20 cellular contexts compared by ENCODE assay signal in genomic region chr1:113918243-113918642, GRCh38. TPM values are rescaled to one million over a fixed set of nuclear protein-coding genes. Genes with fewer than 3 reads are reported as not detected.
DNase-seq lines count a peak whose midpoint lies in the region; ATAC-seq, FAIRE-seq and TF ChIP-seq lines count a peak whose summit lies in the region.
"Had no signal": no experiment of that assay in that cellular context is flagged by ENCODE, and none has a peak within 500 bp of the region (broad histone marks: within the 10 kb centered on the region; RNA-seq: fewer than 3 reads in every experiment).

No MANE protein-coding gene starts in this region.

- no peak for DNase-seq in activated naive CD4-positive, alpha-beta T cell treated with anti-CD3 and anti-CD28 coated beads, Interleukin-2, amount 50 U/mL, for 72 hours (ENCODE audit: low spot score in 2 of 2)
- no peak for DNase-seq in activated naive CD4-positive, alpha-beta T cell treated with anti-CD3 and anti-CD28 coated beads for 36 hours
- DNase-seq in NCI-H2227 (lab: John Stamatoyannopoulos, UW; ENCODE audit: unreplicated experiment): peak; percentile 44
- peak in 2 of 4 experiments; percentile 51 to 60 for DNase-seq in K562 (ENCODE audit: extremely low read depth in 1 of 4, low spot score in 3 of 4)
- DNase-seq in aorta: no peak
- DNase-seq in SHP77 (lab: John Stamatoyannopoulos, UW): no peak
- DNase-seq: ACHN; CD4-positive, alpha-beta memory T cell; DMS153; DMS79; GDM1; GOT3; H7 had no signal

- in situ Hi-C loops in K562 (cut with MboI): no loop called here

- no peak for TF ChIP-seq RAD21 in K562 (CRISPR knock-in tag; conservative IDR thresholded peaks at IDR 0.05 in 1 of 2, IDR thresholded peaks at IDR 0.05 in 1 of 2)

- H3K36me3 ChIP-seq in K562 (ENCODE audit: control insufficient read depth, insufficient read depth, low read length): peaks cover 3% of the 10 kb centered on the region; the same call in 2 of the 3 replicates
- H3K36me3 ChIP-seq in aorta (ENCODE audit: control insufficient read depth in 1 of 2, insufficient read depth in 2 of 2, low read length in 1 of 2): no peaks in the 10 kb centered on the region

- TF ChIP-seq CTCF in K562 (IDR thresholded peaks at IDR 0.05 in 2 of 3, conservative IDR thresholded peaks at IDR 0.05 in 1 of 3; ENCODE audit: insufficient read depth in 2 of 3, low read depth in 1 of 3, low read length in 3 of 3): no peak

- H3K4me3 ChIP-seq in K562: no peak overlapping the region
- H3K4me3 ChIP-seq in aorta (ENCODE audit: low read length in 2 of 2): no peak overlapping the region

- H3K27me3 ChIP-seq in K562 (ENCODE audit: control insufficient read depth in 2 of 2, insufficient read depth in 2 of 2, low read length in 2 of 2) (no peaks in the 10 kb centered on the region), aorta (ENCODE audit: control insufficient read depth in 1 of 2, insufficient read depth in 2 of 2, low read length in 1 of 2) (no peaks in the 10 kb centered on the region)

- H3K27ac ChIP-seq in K562 (ENCODE audit: extremely low read depth, low read depth, low read length): no peak overlapping the region
- H3K27ac ChIP-seq in aorta (ENCODE audit: low read depth in 1 of 2, low read length in 2 of 2): no peak overlapping the region
- H3K27ac ChIP-seq: C4-2B, HL-60 had no signal

- ATAC-seq in activated naive CD4-positive, alpha-beta T cell treated with anti-CD3 and anti-CD28 coated beads, Interleukin-2, amount 50 U/mL, for 72 hours: peak; percentile 37 to 57
- ATAC-seq in K562 (peak; percentile 10; the same call in 2 of the 3 replicates), aorta (ENCODE audit: low FRiP score) (no peak)
- ATAC-seq: HCT116 had no signal

- peaks cover 2% of the 10 kb centered on the region for H3K27me3 Mint-ChIP-seq in activated naive CD4-positive, alpha-beta T cell treated with anti-CD3 and anti-CD28 coated beads for 36 hours (ENCODE audit: low read depth)

- H3K36me3 Mint-ChIP-seq in activated naive CD4-positive, alpha-beta T cell treated with anti-CD3 and anti-CD28 coated beads, Interleukin-2, amount 50 U/mL, for 72 hours: peaks cover 4 to 11% of the 10 kb centered on the region in 2 donors
- peaks cover 7% of the 10 kb centered on the region for H3K36me3 Mint-ChIP-seq in activated naive CD4-positive, alpha-beta T cell treated with anti-CD3 and anti-CD28 coated beads for 36 hours (ENCODE audit: low read depth)

- H3K27ac Mint-ChIP-seq in activated naive CD4-positive, alpha-beta T cell treated with anti-CD3 and anti-CD28 coated beads, Interleukin-2, amount 50 U/mL, for 72 hours: peak overlapping the region in 1 of 2 donors; percentile 34
- H3K27ac Mint-ChIP-seq in activated naive CD4-positive, alpha-beta T cell treated with anti-CD3 and anti-CD28 coated beads for 36 hours: no peak overlapping the region
- H3K27ac Mint-ChIP-seq: CD4-positive, alpha-beta memory T cell; HFFc6 had no signal

- peaks cover 3% of the 10 kb centered on the region for H3K9me1 ChIP-seq in K562 (ENCODE audit: control insufficient read depth, insufficient read depth, low read length)

- no peak overlapping the region for H2AFZ ChIP-seq in K562 (ENCODE audit: low read depth, low read length)

- no peaks in the 10 kb centered on the region for H4K20me1 ChIP-seq in K562 (replicated peaks; ENCODE audit: control insufficient read depth, insufficient read depth, low read length)

- H3K9me3 Mint-ChIP-seq in activated naive CD4-positive, alpha-beta T cell treated with anti-CD3 and anti-CD28 coated beads, Interleukin-2, amount 50 U/mL, for 72 hours: no peaks in the 10 kb centered on the region
- H3K9me3 Mint-ChIP-seq in activated naive CD4-positive, alpha-beta T cell treated with anti-CD3 and anti-CD28 coated beads for 36 hours: no peaks in the 10 kb centered on the region
- H3K9me3 Mint-ChIP-seq: CD4-positive, alpha-beta memory T cell; HFFc6 had no signal

- no peak overlapping the region for H3K9ac ChIP-seq in K562 (ENCODE audit: insufficient read depth in 1 of 2, low read depth in 2 of 2, low read length in 2 of 2)

- intact Hi-C loops in activated naive CD4-positive, alpha-beta T cell treated with anti-CD3 and anti-CD28 coated beads for 36 hours (cut with micrococcal nuclease): no loop called here
- intact Hi-C loops in K562 (cut with micrococcal nuclease) (no loop called here), aorta (cut with DNase I) (no loop called here)

- CTCF ChIA-PET in activated naive CD4-positive, alpha-beta T cell treated with anti-CD3 and anti-CD28 coated beads for 36 hours (lab: Charles Lee): interaction anchor here (0.6 kb wide), 1 partner anchor 302 kb away, joined by 3 read pairs; no protein-coding TSS in a partner anchor
- CTCF ChIA-PET in K562 (lab: Yijun Ruan, JAX; ENCODE audit: low intra/inter-chr PET ratio): no interaction called here

- H3K9me3 ChIP-seq in K562 (replicated peaks; ENCODE audit: control insufficient read depth, insufficient read depth, low read depth, low read length) (no peaks in the 10 kb centered on the region), aorta (ENCODE audit: control insufficient read depth, low read length) (no peaks in the 10 kb centered on the region)

- POLR2A ChIA-PET in K562 (lab: Yijun Ruan, JAX): interaction anchor here (1.4 to 6.5 kb wide), 3 partner anchors 9 to 13 kb away, joined by 4 to 64 read pairs (median 4); partner anchors contain the start of genes DCLRE1B and HIPK1

- BruUV-seq in K562 (replicated peaks; lab: Mats Ljungman, UMichigan): no TSS peak

- peak; percentile 52 for FAIRE-seq in K562 (lab: Jason Lieb, UNC)
- FAIRE-seq: A204.1, GM12892, GM18507 had no signal

- H3K4me1 ChIP-seq in K562 (replicated peaks in 1 of 2; ENCODE audit: control insufficient read depth in 2 of 2, insufficient read depth in 2 of 2, low read length in 2 of 2): peaks cover 18 to 45% of the 10 kb centered on the region in 2 experiments; a peak in 4 of 5 replicates
- no peaks in the 10 kb centered on the region for H3K4me1 ChIP-seq in aorta (ENCODE audit: control insufficient read depth in 1 of 2, insufficient read depth in 2 of 2, low read length in 2 of 2)

- H3K79me2 ChIP-seq in K562 (ENCODE audit: control insufficient read depth, insufficient read depth, low read length): peaks cover 17% of the 10 kb centered on the region

- no peak overlapping the region for H3K4me3 Mint-ChIP-seq in activated naive CD4-positive, alpha-beta T cell treated with anti-CD3 and anti-CD28 coated beads for 36 hours
- H3K4me3 Mint-ChIP-seq: CD4-positive, alpha-beta memory T cell; HFFc6 had no signal

- no peak for TF ChIP-seq EP300 in K562 (IDR thresholded peaks at IDR 0.05; ENCODE audit: low read length)

- no peak overlapping the region for H3K4me2 ChIP-seq in K562 (ENCODE audit: insufficient read depth, low read length)

- TF ChIP-seq POLR2A in K562 (conservative IDR thresholded peaks at IDR 0.05): no peak

- peaks cover 7% of the 10 kb centered on the region for H3K4me1 Mint-ChIP-seq in activated naive CD4-positive, alpha-beta T cell treated with anti-CD3 and anti-CD28 coated beads for 36 hours (ENCODE audit: low read depth)

RNA-seq across cellular contexts. Expression of gene HIPK1, which starts 10.9 kb away (rescaled TPM):
- total RNA-seq in activated naive CD4-positive, alpha-beta T cell treated with anti-CD3 and anti-CD28 coated beads, Interleukin-2, amount 50 U/mL, for 72 hours: 10 to 100 TPM; 43.7 to 75.8 TPM
- total RNA-seq in activated naive CD4-positive, alpha-beta T cell treated with anti-CD3 and anti-CD28 coated beads for 36 hours: 10 to 100 TPM; 47.7 to 51.0 TPM
- total RNA-seq in K562 (2011; cell fraction: chromatin; rRNA removed; ENCODE audit: low replicate concordance): 87.8 and 103 TPM in 2 replicates
- 36.9 and 44.0 TPM in 2 replicates for total RNA-seq in K562 (2011; cell fraction: nucleolus; rRNA removed)
- total RNA-seq in K562 (2011; cell fraction: nucleoplasm; rRNA removed): 51.7 and 52.1 TPM in 2 replicates
- total RNA-seq in K562 (2014; rRNA removed) (20.2 and 28.3 TPM in 2 replicates), K562 (2014; rRNA removed; fragmentation: Illumina TruSeq; extraction: Trizol) (29.6 and 33.1 TPM in 2 replicates), K562 (2015; rRNA removed; fragmentation: Illumina TruSeq; extraction: Trizol) (28.6 and 29.6 TPM in 2 replicates), K562 (2021) (57.5 and 57.9 TPM in 2 replicates), aorta (10 to 100 TPM; 71.1 to 75.3 TPM)
- polyA plus RNA-seq in K562 (2011; rRNA removed) (56.1 and 66.4 TPM in 2 replicates), K562 (2014; fragmentation: Illumina TruSeq; extraction: Trizol) (34.5 and 35.9 TPM in 2 replicates), K562 (2014; fragmentation: Nextera tagmentation; extraction: Ambion mirVana) (10 to 100 TPM in 1 of 2 experiments, 1 to 10 TPM in 1; 10.0 to 10.9 TPM), K562 (2014; rRNA removed) (21.3 and 21.9 TPM in 2 replicates), aorta (10 to 100 TPM; 14.9 to 19.7 TPM)
- polyA plus RNA-seq in K562 (2011; cell fraction: cytosol; rRNA removed): 61.3 and 67.9 TPM in 2 replicates
- 83.1 and 90.0 TPM in 2 replicates for polyA plus RNA-seq in K562 (2011; cell fraction: nucleus; rRNA removed)
- polyA plus RNA-seq in K562 (2012): 26.4 and 28.7 TPM in 2 replicates
- polyA minus RNA-seq in K562 (2011; rRNA and poly(A)+ RNA removed): 157 and 177 TPM in 2 replicates
- polyA minus RNA-seq in K562 (2011; cell fraction: cytosol; rRNA and poly(A)+ RNA removed): 66.3 and 89.1 TPM in 2 replicates
- 27.6 and 55.2 TPM in 2 replicates for polyA minus RNA-seq in K562 (2011; cell fraction: nucleus; rRNA and poly(A)+ RNA removed)

RNA-seq across cellular contexts. Expression of gene DCLRE1B, which starts 13.1 kb away (rescaled TPM):
- total RNA-seq in activated naive CD4-positive, alpha-beta T cell treated with anti-CD3 and anti-CD28 coated beads, Interleukin-2, amount 50 U/mL, for 72 hours: 10 to 100 TPM; 15.9 to 21.8 TPM
- total RNA-seq in activated naive CD4-positive, alpha-beta T cell treated with anti-CD3 and anti-CD28 coated beads for 36 hours: 10 to 100 TPM; 17.7 to 18.3 TPM
- total RNA-seq in K562 (2011; cell fraction: chromatin; rRNA removed; ENCODE audit: low replicate concordance): 9.0 and 11.8 TPM in 2 replicates
- total RNA-seq in K562 (2011; cell fraction: nucleolus; rRNA removed): 8.8 and 8.9 TPM in 2 replicates
- 8.4 and 10.4 TPM in 2 replicates for total RNA-seq in K562 (2011; cell fraction: nucleoplasm; rRNA removed)
- 10.6 and 15.8 TPM in 2 replicates for total RNA-seq in K562 (2014; rRNA removed)
- total RNA-seq in K562 (2014; rRNA removed; fragmentation: Illumina TruSeq; extraction: Trizol): 17.2 and 19.2 TPM in 2 replicates
- 22.6 and 22.9 TPM in 2 replicates for total RNA-seq in K562 (2015; rRNA removed; fragmentation: Illumina TruSeq; extraction: Trizol)
- 22.8 and 23.7 TPM in 2 replicates for total RNA-seq in K562 (2021)
- polyA plus RNA-seq in K562 (2011; rRNA removed): 11.0 and 11.7 TPM in 2 replicates
- 13.7 and 18.9 TPM in 2 replicates for polyA plus RNA-seq in K562 (2011; cell fraction: cytosol; rRNA removed)
- 6.8 and 10.7 TPM in 2 replicates for polyA plus RNA-seq in K562 (2011; cell fraction: nucleus; rRNA removed)
- polyA plus RNA-seq in K562 (2012): 14.8 and 17.9 TPM in 2 replicates
- polyA plus RNA-seq in K562 (2014; fragmentation: Illumina TruSeq; extraction: Trizol): 25.9 and 28.8 TPM in 2 replicates
- 10 to 100 TPM; 12.4 to 22.2 TPM for polyA plus RNA-seq in K562 (2014; fragmentation: Nextera tagmentation; extraction: Ambion mirVana)
- polyA plus RNA-seq in K562 (2014; rRNA removed): 14.9 and 18.0 TPM in 2 replicates
- polyA minus RNA-seq in K562 (2011; rRNA and poly(A)+ RNA removed): 14.5 and 14.7 TPM in 2 replicates
- polyA minus RNA-seq in K562 (2011; cell fraction: cytosol; rRNA and poly(A)+ RNA removed): 10.4 and 16.3 TPM in 2 replicates
- polyA minus RNA-seq in K562 (2011; cell fraction: nucleus; rRNA and poly(A)+ RNA removed): 5.1 and 7.6 TPM in 2 replicates
- 1 to 10 TPM; 4.2 to 6.3 TPM for total RNA-seq in aorta
- polyA plus RNA-seq in aorta: 1 to 10 TPM; 1.9 to 2.6 TPM

RNA-seq across cellular contexts. Expression of gene AP4B1, which starts 13.6 kb away (rescaled TPM):
- 10 to 100 TPM; 58.9 to 71.6 TPM for total RNA-seq in activated naive CD4-positive, alpha-beta T cell treated with anti-CD3 and anti-CD28 coated beads, Interleukin-2, amount 50 U/mL, for 72 hours
- total RNA-seq in activated naive CD4-positive, alpha-beta T cell treated with anti-CD3 and anti-CD28 coated beads for 36 hours: 10 to 100 TPM; 35.7 to 40.2 TPM
- 103 and 194 TPM in 2 replicates for total RNA-seq in K562 (2011; cell fraction: chromatin; rRNA removed; ENCODE audit: low replicate concordance)
- 47.9 and 67.8 TPM in 2 replicates for total RNA-seq in K562 (2011; cell fraction: nucleolus; rRNA removed)
- total RNA-seq in K562 (2011; cell fraction: nucleoplasm; rRNA removed): 93.6 and 108 TPM in 2 replicates
- total RNA-seq in K562 (2014; rRNA removed): 15.8 and 20.2 TPM in 2 replicates
- total RNA-seq in K562 (2014; rRNA removed; fragmentation: Illumina TruSeq; extraction: Trizol): 24.6 and 30.4 TPM in 2 replicates
- 21.2 and 21.7 TPM in 2 replicates for total RNA-seq in K562 (2015; rRNA removed; fragmentation: Illumina TruSeq; extraction: Trizol)
- total RNA-seq in K562 (2021): 22.2 and 23.8 TPM in 2 replicates
- polyA plus RNA-seq in K562 (2011; rRNA removed): 36.5 and 37.3 TPM in 2 replicates
- polyA plus RNA-seq in K562 (2011; cell fraction: cytosol; rRNA removed): 11.8 and 29.3 TPM in 2 replicates
- polyA plus RNA-seq in K562 (2011; cell fraction: nucleus; rRNA removed): 66.6 and 88.6 TPM in 2 replicates
- polyA plus RNA-seq in K562 (2012): 19.7 and 20.1 TPM in 2 replicates
- polyA plus RNA-seq in K562 (2014; fragmentation: Illumina TruSeq; extraction: Trizol): 26.7 and 28.5 TPM in 2 replicates
- polyA plus RNA-seq in K562 (2014; fragmentation: Nextera tagmentation; extraction: Ambion mirVana): 10 to 100 TPM; 21.9 to 28.2 TPM
- polyA plus RNA-seq in K562 (2014; rRNA removed): 26.1 and 32.0 TPM in 2 replicates
- polyA minus RNA-seq in K562 (2011; rRNA and poly(A)+ RNA removed): 47.9 and 53.5 TPM in 2 replicates
- polyA minus RNA-seq in K562 (2011; cell fraction: cytosol; rRNA and poly(A)+ RNA removed): 15.7 and 16.8 TPM in 2 replicates
- polyA minus RNA-seq in K562 (2011; cell fraction: nucleus; rRNA and poly(A)+ RNA removed): 24.4 and 47.7 TPM in 2 replicates
- 10 to 100 TPM; 15.7 to 24.8 TPM for total RNA-seq in aorta
- 10 to 100 TPM in 1 of 2 donors, 1 to 10 TPM in 1; 8.5 to 35.4 TPM for polyA plus RNA-seq in aorta

RNA-seq across cellular contexts. Expression of gene BCL2L15, which starts 30.9 kb away (rescaled TPM):
- 1 to 10 TPM; 1.1 to 1.3 TPM for total RNA-seq in activated naive CD4-positive, alpha-beta T cell treated with anti-CD3 and anti-CD28 coated beads, Interleukin-2, amount 50 U/mL, for 72 hours
- total RNA-seq in activated naive CD4-positive, alpha-beta T cell treated with anti-CD3 and anti-CD28 coated beads for 36 hours: under 1 TPM; 0.15 to 0.43 TPM
- 1.4 and 2.8 TPM in 2 replicates for total RNA-seq in K562 (2011; cell fraction: chromatin; rRNA removed; ENCODE audit: low replicate concordance)
- 0.53 and 0.67 TPM in 2 replicates for total RNA-seq in K562 (2011; cell fraction: nucleolus; rRNA removed)
- total RNA-seq in K562 (2011; cell fraction: nucleoplasm; rRNA removed): 0.95 and 2.5 TPM in 2 replicates
- total RNA-seq in K562 (2014; rRNA removed) (0.09 and 0.12 TPM in 2 replicates), K562 (2014; rRNA removed; fragmentation: Illumina TruSeq; extraction: Trizol) (0.32 and 0.33 TPM in 2 replicates), K562 (2015; rRNA removed; fragmentation: Illumina TruSeq; extraction: Trizol) (0.19 and 0.36 TPM in 2 replicates), K562 (2021) (0.09 and 0.72 TPM in 2 replicates), aorta (1 to 10 TPM in 1 of 2 donors, under 1 TPM in 1; 0.36 to 2.2 TPM)
- polyA plus RNA-seq in K562 (2011; rRNA removed) (0.25 and 0.74 TPM in 2 replicates), K562 (2014; fragmentation: Illumina TruSeq; extraction: Trizol) (0.06 and 0.26 TPM in 2 replicates), K562 (2014; fragmentation: Nextera tagmentation; extraction: Ambion mirVana) (under 1 TPM in 1 of 2 experiments, not detected in 1; 0.42 TPM), K562 (2014; rRNA removed) (0.32 and 0.78 TPM in 2 replicates), aorta (10 to 100 TPM in 1 of 2 donors, under 1 TPM in 1; 0.38 to 36.1 TPM)
- 0.10 and 0.15 TPM in 2 replicates for polyA plus RNA-seq in K562 (2011; cell fraction: cytosol; rRNA removed)
- polyA plus RNA-seq in K562 (2011; cell fraction: nucleus; rRNA removed): 0.85 and 1.2 TPM in 2 replicates
- 0.20 and 0.43 TPM in 2 replicates for polyA plus RNA-seq in K562 (2012)
- 0.48 and 1.2 TPM in 2 replicates for polyA minus RNA-seq in K562 (2011; rRNA and poly(A)+ RNA removed)
- not detected in 2 replicates for polyA minus RNA-seq in K562 (2011; cell fraction: cytosol; rRNA and poly(A)+ RNA removed)
- 0.33 and 0.40 TPM in 2 replicates for polyA minus RNA-seq in K562 (2011; cell fraction: nucleus; rRNA and poly(A)+ RNA removed)
- total RNA-seq: H7 had no signal

RNA-seq across cellular contexts. Expression of gene PTPN22, which starts 46.7 kb away (rescaled TPM):
- 10 to 100 TPM; 54.4 to 55.3 TPM for total RNA-seq in activated naive CD4-positive, alpha-beta T cell treated with anti-CD3 and anti-CD28 coated beads, Interleukin-2, amount 50 U/mL, for 72 hours
- total RNA-seq in activated naive CD4-positive, alpha-beta T cell treated with anti-CD3 and anti-CD28 coated beads for 36 hours: 10 to 100 TPM; 43.9 to 50.9 TPM
- total RNA-seq in K562 (2011; cell fraction: chromatin; rRNA removed; ENCODE audit: low replicate concordance): 0.53 and 0.81 TPM in 2 replicates
- 0.17 and 0.79 TPM in 2 replicates for total RNA-seq in K562 (2011; cell fraction: nucleolus; rRNA removed)
- total RNA-seq in K562 (2011; cell fraction: nucleoplasm; rRNA removed): 0.46 and 1.9 TPM in 2 replicates
- 0.82 and 1.3 TPM in 2 replicates for total RNA-seq in K562 (2014; rRNA removed)
- 1.9 and 2.0 TPM in 2 replicates for total RNA-seq in K562 (2014; rRNA removed; fragmentation: Illumina TruSeq; extraction: Trizol)
- total RNA-seq in K562 (2015; rRNA removed; fragmentation: Illumina TruSeq; extraction: Trizol): 4.6 and 5.3 TPM in 2 replicates
- total RNA-seq in K562 (2021): 1.0 and 1.3 TPM in 2 replicates
- 0.45 and 0.76 TPM in 2 replicates for polyA plus RNA-seq in K562 (2011; rRNA removed)
- 0.09 and 0.47 TPM in 2 replicates for polyA plus RNA-seq in K562 (2011; cell fraction: cytosol; rRNA removed)
- 0.77 and 0.98 TPM in 2 replicates for polyA plus RNA-seq in K562 (2011; cell fraction: nucleus; rRNA removed)
- 2.5 and 7.6 TPM in 2 replicates for polyA plus RNA-seq in K562 (2012)
- polyA plus RNA-seq in K562 (2014; fragmentation: Illumina TruSeq; extraction: Trizol): 1.9 and 2.3 TPM in 2 replicates
- polyA plus RNA-seq in K562 (2014; fragmentation: Nextera tagmentation; extraction: Ambion mirVana): 1 to 10 TPM; 1.1 to 1.6 TPM
- polyA plus RNA-seq in K562 (2014; rRNA removed): 0.95 and 1.4 TPM in 2 replicates
- 0.46 and 2.4 TPM in 2 replicates for polyA minus RNA-seq in K562 (2011; rRNA and poly(A)+ RNA removed)
- 0.64 TPM in 1 of 2 replicates, not detected in the other for polyA minus RNA-seq in K562 (2011; cell fraction: cytosol; rRNA and poly(A)+ RNA removed)
- polyA minus RNA-seq in K562 (2011; cell fraction: nucleus; rRNA and poly(A)+ RNA removed): 0.81 and 2.4 TPM in 2 replicates
- total RNA-seq in aorta: 1 to 10 TPM; 4.7 to 6.7 TPM
- polyA plus RNA-seq in aorta: under 1 TPM; 0.50 to 0.59 TPM
- total RNA-seq: H7 had no signal
